Comparison of ENCODE assay signal across 7 cellular contexts in the genomic region with DNA sequence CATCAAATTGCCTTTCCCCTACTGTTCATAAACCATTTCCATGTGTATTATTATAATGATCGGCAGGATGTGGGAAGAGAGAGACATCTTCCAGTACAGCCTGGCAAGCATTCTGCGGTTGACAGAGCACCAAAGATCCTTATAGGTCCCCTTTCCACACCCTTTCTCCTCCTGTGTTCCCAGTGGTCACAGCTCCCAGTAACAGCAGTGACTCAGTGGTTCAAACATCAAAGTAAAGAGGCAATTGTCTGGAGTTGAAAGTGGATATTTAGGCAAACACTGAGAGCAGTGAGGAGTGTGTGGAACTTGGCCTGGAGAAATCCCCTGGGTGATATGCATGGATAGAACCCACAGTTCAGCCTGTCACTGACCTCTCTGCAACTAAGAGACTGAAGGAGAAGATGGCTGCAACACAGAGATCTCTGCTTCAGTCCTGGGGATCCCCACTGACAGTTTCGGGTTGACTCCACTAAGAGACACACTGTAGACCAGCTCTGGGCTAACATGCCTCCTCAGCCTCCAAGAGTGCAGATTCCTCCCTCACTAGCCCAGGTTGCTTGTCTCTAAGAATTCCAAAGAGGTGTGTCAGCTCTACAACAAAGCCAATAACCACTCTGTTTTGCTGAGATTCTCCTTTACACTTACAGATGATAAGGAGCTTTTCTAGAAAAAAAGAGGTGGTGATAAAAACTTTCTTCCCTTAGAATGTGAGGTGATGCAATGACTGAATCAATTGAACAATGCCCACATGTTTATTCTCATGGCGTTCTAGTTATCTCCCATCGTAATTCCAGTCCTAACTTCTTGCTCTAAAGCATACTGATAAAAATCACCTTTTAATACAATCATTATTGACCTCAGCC.
DNase-seq lines count a peak whose midpoint lies in the region; ATAC-seq, FAIRE-seq and TF ChIP-seq lines count a peak whose summit lies in the region.

No MANE protein-coding gene starts in this region.

- peaks cover 19% of the 10 kb centered on the region for H3K4me1 Mint-ChIP-seq in HFFc6 (ENCODE audit: low read depth)

- TF ChIP-seq CTCF in HFFc6 (IDR thresholded peaks at IDR 0.05) (no peak), PC-3 (conservative IDR thresholded peaks at IDR 0.05; ENCODE audit: low read depth, low read length) (no peak), HepG2 (CRISPR knock-in tag; IDR thresholded peaks at IDR 0.05) (no peak), colonic mucosa (IDR thresholded peaks at IDR 0.05) (no peak)

- POLR2A ChIA-PET in PC-3 (lab: Charles Lee; ENCODE audit: unreplicated experiment): interaction anchor here (0.7 kb wide), 1 partner anchor 601 kb away, joined by 3 read pairs; no protein-coding TSS in a partner anchor
- POLR2A ChIA-PET in HepG2 (lab: Yijun Ruan, JAX): interaction anchor here (0.6 to 2.4 kb wide), 5 partner anchors 9 to 153 kb away, joined by 3 to 8 read pairs (median 6); no protein-coding TSS in a partner anchor

- intact Hi-C loops in PC-3 (cut with micrococcal nuclease) (no loop called here), HepG2 (cut with micrococcal nuclease; ENCODE audit: unreplicated experiment) (no loop called here), colonic mucosa (cut with DNase I) (no loop called here)

- 22% methylated on average over 4 of the region's 5 CpGs for WGBS in HepG2 (ENCODE audit: low lambda C conversion rate)

- H3K4me2 ChIP-seq in PC-3 (ENCODE audit: low read length) (peak overlapping the region; percentile 44; the same call in 1 of the 2 replicates), HepG2 (ENCODE audit: low read depth, low read length) (peak overlapping the region; percentile 81)

- CTCF ChIA-PET in PC-3 (lab: Charles Lee): no interaction called here
- CTCF ChIA-PET in HepG2 (lab: Yijun Ruan, JAX; ENCODE audit: low intra/inter-chr PET ratio, low total read pairs): no interaction called here

- peak in 1 of 2 experiments; percentile 66; a peak in 1 of 4 replicates for TF ChIP-seq EP300 in HepG2 (IDR thresholded peaks at IDR 0.05; ENCODE audit: low read depth in 2 of 2, low read length in 2 of 2)
- peak; percentile 54; the same call in 1 of the 2 replicates for TF ChIP-seq EP300 in HepG2 (CRISPR knock-in tag; IDR thresholded peaks at IDR 0.05; ENCODE audit: borderline replicate concordance)

- H3K79me2 ChIP-seq in PC-3 (ENCODE audit: low read length): no peaks in the 10 kb centered on the region
- H3K79me2 ChIP-seq in HepG2 (ENCODE audit: insufficient read depth, low read length): no peaks in the 10 kb centered on the region

- FAIRE-seq in HepG2 (lab: Jason Lieb, UNC): peak; percentile 86

- H3K9me3 Mint-ChIP-seq in HFFc6: no peaks in the 10 kb centered on the region

- H3K27ac Mint-ChIP-seq in HFFc6: peak overlapping the region; percentile 65

- H3K9me3 ChIP-seq in PC-3 (ENCODE audit: low read length): no peaks in the 10 kb centered on the region
- H3K9me3 ChIP-seq in HepG2 (ENCODE audit: low read length): no peaks in the 10 kb centered on the region
- no peaks in the 10 kb centered on the region for H3K9me3 ChIP-seq in colonic mucosa

- no TSS peak for BruUV-seq in PC-3 (replicated peaks; lab: Mats Ljungman, UMichigan)
- BruUV-seq in HepG2 (replicated peaks; lab: Mats Ljungman, UMichigan): no TSS peak

- DNase-seq in HFFc6: peak; percentile 43
- peak; percentile 55 for DNase-seq in PC-3
- peak; percentile 65 for DNase-seq in HepG2 (ENCODE audit: low spot score)
- no peak for DNase-seq in activated effector memory CD4-positive, alpha-beta T cell treated with anti-CD3 and anti-CD28 coated beads, Interleukin-2, amount 50 U/mL, for 16 hours
- DNase-seq in central memory CD4-positive, alpha-beta T cell: no peak
- DNase-seq in colonic mucosa: no peak

- H3K4me1 ChIP-seq in PC-3 (ENCODE audit: insufficient read depth, low read length) (peaks cover 14% of the 10 kb centered on the region), HepG2 (ENCODE audit: insufficient read depth, low read length) (peaks cover 52% of the 10 kb centered on the region), colonic mucosa (no peaks in the 10 kb centered on the region)

- ATAC-seq in GM18870 (IDR thresholded peaks at IDR 0.05; ENCODE audit: unreplicated experiment) (peak; percentile 89), PC-3 (peak; percentile 74), HepG2 (peak; percentile 86)

- H3F3A ChIP-seq in PC-3 (ENCODE audit: low read length, unreplicated experiment): no peaks in the 10 kb centered on the region

- no peak for TF ChIP-seq RAD21 in HepG2 (CRISPR knock-in tag; IDR thresholded peaks at IDR 0.05)

- H3K36me3 Mint-ChIP-seq in HFFc6 (ENCODE audit: low read depth): no peaks in the 10 kb centered on the region

- peak overlapping the region; percentile 30; the same call in 1 of the 2 replicates for H3K4me3 Mint-ChIP-seq in HFFc6

- H3K27me3 Mint-ChIP-seq in HFFc6 (ENCODE audit: insufficient read depth): no peaks in the 10 kb centered on the region; the same call in 1 of the 2 replicates

- no peak for TF ChIP-seq POLR2A in HepG2 (IDR thresholded peaks at IDR 0.05; ENCODE audit: insufficient read depth in 1 of 2, low read depth in 2 of 2, low read length in 2 of 2)

- in situ Hi-C loops in HepG2 (cut with HindIII; ENCODE audit: extremely low pct_ligation_motif_present, low pct_unique_long_range_greater_than_20kb): no loop called here

- H4K20me1 ChIP-seq in PC-3 (ENCODE audit: low read length) (no peaks in the 10 kb centered on the region), HepG2 (ENCODE audit: insufficient read depth, low read length) (no peaks in the 10 kb centered on the region)

- H3K9ac ChIP-seq in PC-3 (ENCODE audit: low read length) (no peak overlapping the region), HepG2 (ENCODE audit: insufficient read depth, low read depth, low read length) (peak overlapping the region; percentile 28), colonic mucosa (ENCODE audit: low read depth in 2 of 2, low read length in 2 of 2) (no peak overlapping the region)

- H3K36me3 ChIP-seq in PC-3 (ENCODE audit: low read depth, low read length): no peaks in the 10 kb centered on the region
- H3K36me3 ChIP-seq in HepG2 (replicated peaks in 1 of 2; ENCODE audit: control insufficient read depth in 1 of 2, insufficient read depth in 2 of 2, low read length in 2 of 2): no peaks in the 10 kb centered on the region
- no peaks in the 10 kb centered on the region for H3K36me3 ChIP-seq in colonic mucosa

- H3K27ac ChIP-seq in PC-3 (ENCODE audit: low read length) (peak overlapping the region; percentile 40), HepG2 (ENCODE audit: extremely low read length, insufficient read depth, low read length) (peak overlapping the region; percentile 56), colonic mucosa (no peak overlapping the region)

- H3K27me3 ChIP-seq in PC-3 (ENCODE audit: low read length) (no peaks in the 10 kb centered on the region), HepG2 (ENCODE audit: control insufficient read depth in 1 of 2, insufficient read depth in 2 of 2, low read length in 2 of 2) (no peaks in the 10 kb centered on the region), colonic mucosa (no peaks in the 10 kb centered on the region)

- H3K9me2 ChIP-seq in PC-3 (replicated peaks; ENCODE audit: low read length): no peaks in the 10 kb centered on the region

- no peak overlapping the region for H2AFZ ChIP-seq in PC-3 (ENCODE audit: low read length)
- peak overlapping the region; percentile 65 for H2AFZ ChIP-seq in HepG2 (ENCODE audit: low read length)

- no peak overlapping the region for H3K4me3 ChIP-seq in PC-3 (ENCODE audit: low read length)
- peak overlapping the region in 1 of 3 experiments; percentile 36; a peak in 1 of 6 replicates for H3K4me3 ChIP-seq in HepG2 (replicated peaks in 1 of 3; ENCODE audit: insufficient read depth in 1 of 3, low read depth in 2 of 3, low read length in 3 of 3)
- no peak overlapping the region for H3K4me3 ChIP-seq in colonic mucosa

TF ChIP-seq in HepG2, 621 proteins besides CTCF, POLR2A, EP300 and RAD21 (continues in another document):
- TF ChIP-seq MYNN (CRISPR knock-in tag; IDR thresholded peaks at IDR 0.05; ENCODE audit: low read depth) (no peak), ARID5B (CRISPR knock-in tag; IDR thresholded peaks at IDR 0.05) (peak; percentile 62)

Comparison
In these comparisons a context has a peak if more than half of its experiments do, and no peak if none do; other contexts are left out.
1. DNase-seq: peak in HFFc6 (single experiment), PC-3 (single experiment) and HepG2 (single experiment); none in activated effector memory CD4-positive, alpha-beta T cell treated with anti-CD3 and anti-CD28 coated beads, Interleukin-2, amount 50 U/mL, for 16 hours (single experiment), central memory CD4-positive, alpha-beta T cell (single experiment) and colonic mucosa (single experiment).
2. Peak in every context shown above with its lines, with median percentiles within 50 percentile points of each other: ATAC-seq.